Comparison of ENCODE assay signal across 9 cellular contexts in genomic region chr10:389391-389790, GRCh38.
"Had no signal": no experiment of that assay in that cellular context is flagged by ENCODE, and none has a peak within 500 bp of the region (broad histone marks: within the 10 kb centered on the region; RNA-seq: fewer than 3 reads in every experiment).

No MANE protein-coding gene starts in this region.

- H3K4me3 ChIP-seq: GM23248, HAP-1, K562 had no signal

- ATAC-seq: HCT116, K562 had no signal

- H3K27ac Mint-ChIP-seq: HFFc6 had no signal

- H3K9me3 Mint-ChIP-seq: HFFc6 had no signal

- H3K4me1 ChIP-seq: HAP-1 had no signal

- DNase-seq: GM23248, GOT3, H7, HFFc6, IMR-90, KG1 had no signal

- H3K4me3 Mint-ChIP-seq: HFFc6 had no signal

- H3K9ac ChIP-seq: GM23248 had no signal

- H3K9me3 ChIP-seq: HAP-1 had no signal

- H3K27ac ChIP-seq: GM23248 had no signal
